ENCODE assay signal across 1 cellular context in genomic region chr2:219597552-219598307, GRCh38.
TF ChIP-seq lines count a peak whose summit lies in the region.

Gene STK11IP (plus strand): TSS chr2:219597857. CDS start chr2:219598120, 263 bp downstream.

TF ChIP-seq in K562, 482 proteins besides CTCF, POLR2A, EP300 and RAD21 (continued from another document and continues in another):
- peak; percentile 90 for TF ChIP-seq TFAP4 (CRISPR knock-in tag; IDR thresholded peaks at IDR 0.05; ENCODE audit: borderline replicate concordance)
- TF ChIP-seq RBM22 (IDR thresholded peaks at IDR 0.05; ENCODE audit: low read depth, low read length, poor library complexity, severe bottlenecking) = peak; percentile 98
- peak; percentile 95 for TF ChIP-seq MTA1 (IDR thresholded peaks at IDR 0.05; ENCODE audit: borderline replicate concordance)
- TF ChIP-seq KDM2B (CRISPR knock-in tag; IDR thresholded peaks at IDR 0.05) = 0 out of 2 replicates have a peak, but pooled peaks have one; percentile 30
- TF ChIP-seq PHF8 (IDR thresholded peaks at IDR 0.05; ENCODE audit: borderline replicate concordance, low read length) = peak; percentile 60; the same call in 1 of the 2 replicates
- peak; percentile 68 for TF ChIP-seq EGR1 (conservative IDR thresholded peaks at IDR 0.05)
- TF ChIP-seq FOXK2 (conservative IDR thresholded peaks at IDR 0.05 in 1 of 2, IDR thresholded peaks at IDR 0.05 in 1 of 2; ENCODE audit: low read depth in 2 of 2) = peak; percentile 93 to 95
- no peak for TF ChIP-seq ARID3B (CRISPR knock-in tag; IDR thresholded peaks at IDR 0.05; ENCODE audit: borderline replicate concordance)
- TF ChIP-seq RFX1 (IDR thresholded peaks at IDR 0.05) = peak; percentile 99
- TF ChIP-seq ATF6 (CRISPR knock-in tag; IDR thresholded peaks at IDR 0.05) = 0 out of 2 replicates have a peak, but pooled peaks have one; percentile 33
- TF ChIP-seq DIDO1 (tag; IDR thresholded peaks at IDR 0.05; ENCODE audit: low read depth) = peak; percentile 81
- TF ChIP-seq VEZF1 (CRISPR knock-in tag; IDR thresholded peaks at IDR 0.05) = peak; percentile 76
- no peak for TF ChIP-seq XRCC5 (IDR thresholded peaks at IDR 0.05; ENCODE audit: low read depth, low read length)
- TF ChIP-seq CREB1 (IDR thresholded peaks at IDR 0.05) = peak; percentile 86
- TF ChIP-seq CREB1 (CRISPR knock-in tag; IDR thresholded peaks at IDR 0.05) = peak; percentile 79
- TF ChIP-seq ZNF766 (CRISPR knock-in tag; conservative IDR thresholded peaks at IDR 0.05) = peak; percentile 50; the same call in 1 of the 2 replicates
- peak; percentile 83 for TF ChIP-seq CHD2 (IDR thresholded peaks at IDR 0.05; ENCODE audit: low read depth, low read length)
- peak; percentile 97 for TF ChIP-seq SP1 (CRISPR knock-in tag; IDR thresholded peaks at IDR 0.05)
- no peak for TF ChIP-seq OTX1 (CRISPR knock-in tag; IDR thresholded peaks at IDR 0.05)
- no peak for TF ChIP-seq SLC30A9 (CRISPR knock-in tag; IDR thresholded peaks at IDR 0.05)
- peak; percentile 82 for TF ChIP-seq GTF2E2 (tag; IDR thresholded peaks at IDR 0.05)
- peak; percentile 47 for TF ChIP-seq ESRRA (IDR thresholded peaks at IDR 0.05; ENCODE audit: borderline replicate concordance, low read depth)
- TF ChIP-seq NELFE (IDR thresholded peaks at IDR 0.05; ENCODE audit: insufficient read depth, insufficient read length) = no peak
- no peak for TF ChIP-seq ZNF316 (IDR thresholded peaks at IDR 0.05)
- 0 out of 2 replicates have a peak, but pooled peaks have one; percentile 35 for TF ChIP-seq AFF4 (CRISPR knock-in tag; IDR thresholded peaks at IDR 0.05)
- TF ChIP-seq ZNF431 (CRISPR knock-in tag; IDR thresholded peaks at IDR 0.05) = 0 out of 2 replicates have a peak, but pooled peaks have one; percentile 16
- 0 out of 4 replicates have a peak, but pooled peaks of 1 of the 2 experiments have one; percentile 39 for TF ChIP-seq ARNT (IDR thresholded peaks at IDR 0.05)
- 0 out of 2 replicates have a peak, but pooled peaks have one; percentile 15 for TF ChIP-seq TOE1 (IDR thresholded peaks at IDR 0.05; ENCODE audit: borderline replicate concordance)
- no peak for TF ChIP-seq TOE1 (CRISPR knock-in tag; IDR thresholded peaks at IDR 0.05; ENCODE audit: borderline replicate concordance, low read depth)
- peak; percentile 48; the same call in 1 of the 2 replicates for TF ChIP-seq KLF1 (tag; IDR thresholded peaks at IDR 0.05)
- no peak for TF ChIP-seq ZNF280B (CRISPR knock-in tag; IDR thresholded peaks at IDR 0.05)
- TF ChIP-seq SIN3A (IDR thresholded peaks at IDR 0.05; ENCODE audit: borderline replicate concordance in 2 of 2, control insufficient read depth in 1 of 2, low read depth in 2 of 2, low read length in 2 of 2) = peak; percentile 97 to 98
- TF ChIP-seq BMI1 (IDR thresholded peaks at IDR 0.05; ENCODE audit: low read length) = peak; percentile 97
- TF ChIP-seq NFE2L1 (tag; IDR thresholded peaks at IDR 0.05; ENCODE audit: borderline replicate concordance, low read depth) = no peak
- TF ChIP-seq ZNF696 (CRISPR knock-in tag; conservative IDR thresholded peaks at IDR 0.05) = no peak
- TF ChIP-seq SMC3 (conservative IDR thresholded peaks at IDR 0.05; ENCODE audit: insufficient read depth, low read depth, low read length) = no peak
- no peak for TF ChIP-seq NR2C2 (CRISPR knock-in tag; IDR thresholded peaks at IDR 0.05)
- peak; percentile 97 for TF ChIP-seq NR2C2 (tag; IDR thresholded peaks at IDR 0.05)
- TF ChIP-seq RB1 (IDR thresholded peaks at IDR 0.05; ENCODE audit: low read depth) = peak; percentile 50; the same call in 1 of the 2 replicates
- TF ChIP-seq POLR2B (IDR thresholded peaks at IDR 0.05; ENCODE audit: low read depth, partially characterized antibody) = peak; percentile 82
- TF ChIP-seq MCM3 (IDR thresholded peaks at IDR 0.05) = no peak
- TF ChIP-seq RBFOX2 (IDR thresholded peaks at IDR 0.05; ENCODE audit: low read depth, low read length) = peak; percentile 96
- TF ChIP-seq ZBTB2 (IDR thresholded peaks at IDR 0.05) = no peak
- no peak for TF ChIP-seq ZNF512 (tag; IDR thresholded peaks at IDR 0.05)
- TF ChIP-seq E2F8 (IDR thresholded peaks at IDR 0.05; ENCODE audit: low read depth, partially characterized antibody) = peak; percentile 96
- no peak for TF ChIP-seq DEAF1 (CRISPR knock-in tag; IDR thresholded peaks at IDR 0.05)
